1 cellular context compared by ENCODE assay signal in the genomic region with DNA sequence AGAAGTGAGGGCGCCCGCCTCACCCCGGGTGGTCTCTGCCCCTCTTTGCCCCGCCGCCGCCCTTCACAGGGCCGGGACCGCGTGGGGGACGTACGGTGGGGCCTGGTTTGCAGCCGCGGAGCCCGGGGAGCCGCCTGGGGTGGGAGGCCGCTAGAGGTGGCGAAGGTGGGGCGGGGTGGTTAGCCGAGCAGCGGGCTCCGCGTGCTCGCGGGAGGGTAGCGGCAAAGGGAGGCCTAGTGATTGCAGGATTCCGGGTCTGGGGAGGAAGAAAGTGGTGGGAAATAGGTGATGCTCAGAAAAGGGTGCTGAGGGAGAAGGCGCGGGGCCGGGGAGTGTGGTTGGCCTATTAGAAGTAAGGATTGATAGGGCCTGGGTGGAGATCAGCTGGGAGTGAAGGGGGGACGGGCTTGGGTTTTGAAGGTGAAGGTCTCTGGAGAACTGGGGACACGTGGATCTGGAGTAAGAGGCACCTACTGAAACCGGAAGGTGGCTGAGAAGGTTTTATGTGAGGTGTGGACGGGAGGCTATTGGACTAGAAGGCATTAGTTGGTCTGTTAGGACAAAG.
TF ChIP-seq lines count a peak whose summit lies in the region.

No MANE protein-coding gene starts in this region.

TF ChIP-seq in SK-N-SH, 30 proteins besides CTCF, POLR2A, EP300 and RAD21 (continued from another document):
- TF ChIP-seq, protein P1, sequence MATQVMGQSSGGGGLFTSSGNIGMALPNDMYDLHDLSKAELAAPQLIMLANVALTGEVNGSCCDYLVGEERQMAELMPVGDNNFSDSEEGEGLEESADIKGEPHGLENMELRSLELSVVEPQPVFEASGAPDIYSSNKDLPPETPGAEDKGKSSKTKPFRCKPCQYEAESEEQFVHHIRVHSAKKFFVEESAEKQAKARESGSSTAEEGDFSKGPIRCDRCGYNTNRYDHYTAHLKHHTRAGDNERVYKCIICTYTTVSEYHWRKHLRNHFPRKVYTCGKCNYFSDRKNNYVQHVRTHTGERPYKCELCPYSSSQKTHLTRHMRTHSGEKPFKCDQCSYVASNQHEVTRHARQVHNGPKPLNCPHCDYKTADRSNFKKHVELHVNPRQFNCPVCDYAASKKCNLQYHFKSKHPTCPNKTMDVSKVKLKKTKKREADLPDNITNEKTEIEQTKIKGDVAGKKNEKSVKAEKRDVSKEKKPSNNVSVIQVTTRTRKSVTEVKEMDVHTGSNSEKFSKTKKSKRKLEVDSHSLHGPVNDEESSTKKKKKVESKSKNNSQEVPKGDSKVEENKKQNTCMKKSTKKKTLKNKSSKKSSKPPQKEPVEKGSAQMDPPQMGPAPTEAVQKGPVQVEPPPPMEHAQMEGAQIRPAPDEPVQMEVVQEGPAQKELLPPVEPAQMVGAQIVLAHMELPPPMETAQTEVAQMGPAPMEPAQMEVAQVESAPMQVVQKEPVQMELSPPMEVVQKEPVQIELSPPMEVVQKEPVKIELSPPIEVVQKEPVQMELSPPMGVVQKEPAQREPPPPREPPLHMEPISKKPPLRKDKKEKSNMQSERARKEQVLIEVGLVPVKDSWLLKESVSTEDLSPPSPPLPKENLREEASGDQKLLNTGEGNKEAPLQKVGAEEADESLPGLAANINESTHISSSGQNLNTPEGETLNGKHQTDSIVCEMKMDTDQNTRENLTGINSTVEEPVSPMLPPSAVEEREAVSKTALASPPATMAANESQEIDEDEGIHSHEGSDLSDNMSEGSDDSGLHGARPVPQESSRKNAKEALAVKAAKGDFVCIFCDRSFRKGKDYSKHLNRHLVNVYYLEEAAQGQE (IDR thresholded peaks at IDR 0.05; ENCODE audit: low read depth, low read length), result no peak
- TF ChIP-seq MXI1 (IDR thresholded peaks at IDR 0.05; ENCODE audit: low read depth, low read length), result peak; percentile 88
- TF ChIP-seq RXRA (IDR thresholded peaks at IDR 0.05; ENCODE audit: borderline replicate concordance, low read depth), result no peak
